2 cellular contexts compared by ENCODE assay signal in genomic region chr19:33777351-33777750, GRCh38.
"Had no signal": no experiment of that assay in that cellular context is flagged by ENCODE, and none has a peak within 500 bp of the region (broad histone marks: within the 10 kb centered on the region; RNA-seq: fewer than 3 reads in every experiment).

No MANE protein-coding gene starts in this region.

- H3K9ac ChIP-seq: GM23248 had no signal

- H3K4me3 ChIP-seq: GM23248, K562 had no signal

- H3K27ac ChIP-seq: GM23248 had no signal

- H2AFZ ChIP-seq: GM23248 had no signal
